Comparison of ENCODE assay signal across 12 cellular contexts in genomic region chr1:168719306-168720111, GRCh38. TPM values are rescaled to one million over a fixed set of nuclear protein-coding genes. Genes with fewer than 3 reads are reported as not detected.
DNase-seq lines count a peak whose midpoint lies in the region; ATAC-seq, FAIRE-seq and TF ChIP-seq lines count a peak whose summit lies in the region.
"Had no signal": no experiment of that assay in that cellular context is flagged by ENCODE, and none has a peak within 500 bp of the region (broad histone marks: within the 10 kb centered on the region; RNA-seq: fewer than 3 reads in every experiment).

No MANE protein-coding gene starts in this region.

- H3K27me3 ChIP-seq in bronchial epithelial cell (ENCODE audit: control insufficient read depth, insufficient read depth, low read length) (no peaks in the 10 kb centered on the region), esophagus muscularis mucosa (no peaks in the 10 kb centered on the region)
- H3K27me3 ChIP-seq in effector memory CD4-positive, alpha-beta T cell (replicated peaks; ENCODE audit: control insufficient read depth, insufficient read depth, low read length, poor library complexity, severe bottlenecking) = no peaks in the 10 kb centered on the region
- H3K27me3 ChIP-seq: dorsolateral prefrontal cortex had no signal

- no peak for TF ChIP-seq CTCF in GM10266 (IDR thresholded peaks at IDR 0.05; ENCODE audit: control insufficient read depth, insufficient read depth, low read depth, missing control alignments)
- TF ChIP-seq CTCF in bronchial epithelial cell (IDR thresholded peaks at IDR 0.05; ENCODE audit: insufficient read depth, low read length, severe bottlenecking) = no peak
- TF ChIP-seq CTCF in esophagus muscularis mucosa (IDR thresholded peaks at IDR 0.05) = no peak

- intact Hi-C loops in esophagus muscularis mucosa (cut with DNase I) = no loop called here

- 93% methylated on average over 5 of the region's 5 CpGs for WGBS in esophagus muscularis mucosa

- no peak for TF ChIP-seq EP300 in esophagus muscularis mucosa (IDR thresholded peaks at IDR 0.05)

- ATAC-seq in GM19468 (IDR thresholded peaks at IDR 0.05; ENCODE audit: extremely low read depth, unreplicated experiment) (peak; percentile 84), HG03196 (IDR thresholded peaks at IDR 0.05; ENCODE audit: unreplicated experiment) (peak; percentile 61)

- H3K4me1 ChIP-seq in esophagus muscularis mucosa = peaks cover 0 to 8% (median 6%) of the 10 kb centered on the region in 4 donors
- H3K4me1 ChIP-seq in effector memory CD4-positive, alpha-beta T cell (ENCODE audit: control insufficient read depth, insufficient read depth, low read length, poor library complexity, severe bottlenecking) = no peaks in the 10 kb centered on the region

- peak; percentile 7 for FAIRE-seq in bronchial epithelial cell (lab: Jason Lieb, UNC)

- TF ChIP-seq POLR2A in esophagus muscularis mucosa (IDR thresholded peaks at IDR 0.05; ENCODE audit: low read depth) = no peak

- peak; percentile 20 for DNase-seq in GM10266 (ENCODE audit: extremely low spot score)
- DNase-seq in bronchial epithelial cell (ENCODE audit: low read depth) = peak; percentile 97
- no peak for DNase-seq in esophagus muscularis mucosa (ENCODE audit: extremely low spot score)
- DNase-seq in NCI-H1092 (lab: John Stamatoyannopoulos, UW) = no peak
- no peak for DNase-seq in effector memory CD4-positive, alpha-beta T cell
- no peak for DNase-seq in NCI-H1105 (lab: John Stamatoyannopoulos, UW)
- DNase-seq: activated T-cell treated with anti-CD3 and anti-CD28 coated beads for 4 hours, dorsolateral prefrontal cortex, left cardiac atrium had no signal

- no peaks in the 10 kb centered on the region for H3K9me3 ChIP-seq in esophagus muscularis mucosa
- no peaks in the 10 kb centered on the region for H3K9me3 ChIP-seq in effector memory CD4-positive, alpha-beta T cell (ENCODE audit: control insufficient read depth, low read length)

- H3K27ac ChIP-seq in esophagus muscularis mucosa (replicated peaks in 1 of 4) = no peak overlapping the region
- H3K27ac ChIP-seq in effector memory CD4-positive, alpha-beta T cell (ENCODE audit: insufficient read depth, low read length, poor library complexity, severe bottlenecking) = no peak overlapping the region
- H3K27ac ChIP-seq: C4-2B, dorsolateral prefrontal cortex had no signal

- no peaks in the 10 kb centered on the region for H3K36me3 ChIP-seq in bronchial epithelial cell (ENCODE audit: control insufficient read depth, insufficient read depth, low read length)
- no peaks in the 10 kb centered on the region for H3K36me3 ChIP-seq in esophagus muscularis mucosa
- no peaks in the 10 kb centered on the region for H3K36me3 ChIP-seq in effector memory CD4-positive, alpha-beta T cell (ENCODE audit: control insufficient read depth, insufficient read depth, low read length)

- H3K4me3 ChIP-seq in bronchial epithelial cell (ENCODE audit: low read depth, low read length) (no peak overlapping the region), esophagus muscularis mucosa (no peak overlapping the region)
- H3K4me3 ChIP-seq in effector memory CD4-positive, alpha-beta T cell (ENCODE audit: insufficient read depth, low read depth, low read length, poor library complexity, severe bottlenecking) = no peak overlapping the region
- H3K4me3 ChIP-seq: dorsolateral prefrontal cortex had no signal

RNA-seq across cellular contexts. Expression of gene DPT, which starts 9.5 kb away (rescaled TPM):
- not detected in 2 replicates for total RNA-seq in bronchial epithelial cell
- 100 to 1,000 TPM in 3 of 4 donors, 10 to 100 TPM in 1; 95.3 to 190 (median 138) TPM for total RNA-seq in esophagus muscularis mucosa

Comparison
In these comparisons a context has a peak if more than half of its experiments do, and no peak if none do; other contexts are left out.
1. DNase-seq: peak in GM10266 (single experiment) and bronchial epithelial cell (single experiment); none in esophagus muscularis mucosa (single experiment), NCI-H1092 (single experiment), effector memory CD4-positive, alpha-beta T cell (0 of 3) and NCI-H1105 (single experiment).
2. RNA of gene DPT, which starts 9.5 kb away (total RNA-seq): 95.3 to 190 TPM in esophagus muscularis mucosa; not detected in bronchial epithelial cell; every median in the first group is over 10 times any median in the second.